8 cellular contexts compared by ENCODE assay signal in genomic region chr12:51341259-51342007, GRCh38. TPM values are rescaled to one million over a fixed set of nuclear protein-coding genes. Genes with fewer than 3 reads are reported as not detected.
A peak's percentile ranks its signal among the peaks of the same experiment; 100 is the strongest.
DNase-seq lines count a peak whose midpoint lies in the region; ATAC-seq and TF ChIP-seq lines count a peak whose summit lies in the region.

No MANE protein-coding gene starts in this region.

- peak overlapping the region; percentile 27 for H3K4me3 Mint-ChIP-seq in stimulated activated effector memory CD8-positive, alpha-beta T cell treated with anti-CD3 and anti-CD28 coated beads, Interleukin-12 subunit alpha, Interleukin-12 subunit beta, amount 100 ng/mL, for 72 hours

- peak; percentile 100 for TF ChIP-seq CTCF in epithelial cell of esophagus (IDR thresholded peaks at IDR 0.05; ENCODE audit: insufficient read depth, low read depth, low read length, missing control alignments)

- H3K36me3 ChIP-seq in NT2/D1 (ENCODE audit: insufficient read depth, insufficient read length, low read length) = no peaks in the 10 kb centered on the region
- H3K36me3 ChIP-seq in mucosa of stomach (ENCODE audit: control insufficient read depth, insufficient read depth, low read length) = no peaks in the 10 kb centered on the region

- H3K27me3 ChIP-seq in NT2/D1 (ENCODE audit: insufficient read depth, insufficient read length) (no peaks in the 10 kb centered on the region), mucosa of stomach (ENCODE audit: control insufficient read depth, insufficient read depth, low read length) (no peaks in the 10 kb centered on the region)

- H3K4me3 ChIP-seq in NT2/D1 (ENCODE audit: insufficient read length, low read depth) (no peak overlapping the region), epithelial cell of esophagus (ENCODE audit: low read length) (no peak overlapping the region), mucosa of stomach (ENCODE audit: low read length) (no peak overlapping the region)

- H3K27ac Mint-ChIP-seq in stimulated activated effector memory CD8-positive, alpha-beta T cell treated with anti-CD3 and anti-CD28 coated beads, Interleukin-12 subunit alpha, Interleukin-12 subunit beta, amount 100 ng/mL, for 72 hours = peak overlapping the region; percentile 74

- no peak overlapping the region for H3K9ac ChIP-seq in NT2/D1 (ENCODE audit: insufficient read length, low read depth)
- peak overlapping the region; percentile 66 for H3K9ac ChIP-seq in mucosa of stomach (ENCODE audit: low read length)

- peak; percentile 74 for DNase-seq in Caki2 (ENCODE audit: low read depth)
- DNase-seq in HT-29 (ENCODE audit: low spot score) = peak; percentile 90
- DNase-seq in NT2/D1 (ENCODE audit: low read depth, low spot score) = peak; percentile 63
- peak; percentile 43 for DNase-seq in activated T-cell treated with anti-CD3 and anti-CD28 coated beads for 1 hour (ENCODE audit: low read depth)
- peak; percentile 70 for DNase-seq in epithelial cell of esophagus (ENCODE audit: low read depth)
- DNase-seq in stimulated activated effector memory CD8-positive, alpha-beta T cell treated with anti-CD3 and anti-CD28 coated beads, Interleukin-12 subunit alpha, Interleukin-12 subunit beta, amount 100 ng/mL, for 72 hours (ENCODE audit: low spot score in 2 of 2) = peak; percentile 49 to 75

- ATAC-seq in stimulated activated effector memory CD8-positive, alpha-beta T cell treated with anti-CD3 and anti-CD28 coated beads, Interleukin-12 subunit alpha, Interleukin-12 subunit beta, amount 100 ng/mL, for 72 hours = peak; percentile 87
- ATAC-seq in GM18505 (IDR thresholded peaks at IDR 0.05; ENCODE audit: unreplicated experiment) = no peak

- TF ChIP-seq POLR2A in GM18505 (IDR thresholded peaks at IDR 0.05; ENCODE audit: borderline replicate concordance, extremely low read depth, insufficient read depth, insufficient read length) = no peak

- H3K4me1 Mint-ChIP-seq in stimulated activated effector memory CD8-positive, alpha-beta T cell treated with anti-CD3 and anti-CD28 coated beads, Interleukin-12 subunit alpha, Interleukin-12 subunit beta, amount 100 ng/mL, for 72 hours = peaks cover 14% of the 10 kb centered on the region

- H3K9me3 Mint-ChIP-seq in stimulated activated effector memory CD8-positive, alpha-beta T cell treated with anti-CD3 and anti-CD28 coated beads, Interleukin-12 subunit alpha, Interleukin-12 subunit beta, amount 100 ng/mL, for 72 hours = no peaks in the 10 kb centered on the region

- H3K4me1 ChIP-seq in NT2/D1 (ENCODE audit: insufficient read depth, insufficient read length) (peaks cover 9% of the 10 kb centered on the region), mucosa of stomach (ENCODE audit: control insufficient read depth, insufficient read depth, low read length) (no peaks in the 10 kb centered on the region)

- in situ Hi-C loops in Caki2 (cut with HindIII; ENCODE audit: low pct_unique_long_range_greater_than_20kb, low sequenced_read_pairs) = no loop called here

- no peaks in the 10 kb centered on the region for H3K9me3 ChIP-seq in NT2/D1 (ENCODE audit: insufficient read depth, low read length)
- H3K9me3 ChIP-seq in mucosa of stomach (ENCODE audit: control insufficient read depth, low read length) = no peaks in the 10 kb centered on the region

- H3K36me3 Mint-ChIP-seq in stimulated activated effector memory CD8-positive, alpha-beta T cell treated with anti-CD3 and anti-CD28 coated beads, Interleukin-12 subunit alpha, Interleukin-12 subunit beta, amount 100 ng/mL, for 72 hours = no peaks in the 10 kb centered on the region

RNA-seq across cellular contexts. Expression of gene CELA1, which starts 5.0 kb away (rescaled TPM):
- not detected in 2 replicates for total RNA-seq in Caki2 (2014; rRNA removed; shearing (Covaris generic); ENCODE audit: low replicate concordance)
- not detected in 2 replicates for total RNA-seq in HT-29 (2014; rRNA removed; shearing (Covaris generic))

RNA-seq across cellular contexts. Expression of gene BIN2, which starts 17.5 kb away (rescaled TPM):
- not detected in 2 replicates for total RNA-seq in Caki2 (2014; rRNA removed; shearing (Covaris generic); ENCODE audit: low replicate concordance)
- total RNA-seq in HT-29 (2014; rRNA removed; shearing (Covaris generic)) = 0.42 and 0.56 TPM in 2 replicates

RNA-seq across cellular contexts. Expression of gene GALNT6, which starts 49.8 kb away (rescaled TPM):
- not detected in 2 replicates for total RNA-seq in Caki2 (2014; rRNA removed; shearing (Covaris generic); ENCODE audit: low replicate concordance)
- total RNA-seq in HT-29 (2014; rRNA removed; shearing (Covaris generic)) = 6.1 and 16.3 TPM in 2 replicates
